ENCODE assay signal across 1 cellular context in genomic region chr16:15052747-15053476, GRCh38.
TF ChIP-seq lines count a peak whose summit lies in the region.

No MANE protein-coding gene starts in this region.

TF ChIP-seq in liver, 16 proteins besides CTCF, POLR2A, EP300 and RAD21 (continued from another document):
- no peak for TF ChIP-seq NR2F2 (IDR thresholded peaks at IDR 0.05)
- no peak for TF ChIP-seq TAF1 (conservative IDR thresholded peaks at IDR 0.05)
- TF ChIP-seq RXRA (IDR thresholded peaks at IDR 0.05): no peak
TF ChIP-seq in liver: peak in this region for 0.
